In the genomic region with DNA sequence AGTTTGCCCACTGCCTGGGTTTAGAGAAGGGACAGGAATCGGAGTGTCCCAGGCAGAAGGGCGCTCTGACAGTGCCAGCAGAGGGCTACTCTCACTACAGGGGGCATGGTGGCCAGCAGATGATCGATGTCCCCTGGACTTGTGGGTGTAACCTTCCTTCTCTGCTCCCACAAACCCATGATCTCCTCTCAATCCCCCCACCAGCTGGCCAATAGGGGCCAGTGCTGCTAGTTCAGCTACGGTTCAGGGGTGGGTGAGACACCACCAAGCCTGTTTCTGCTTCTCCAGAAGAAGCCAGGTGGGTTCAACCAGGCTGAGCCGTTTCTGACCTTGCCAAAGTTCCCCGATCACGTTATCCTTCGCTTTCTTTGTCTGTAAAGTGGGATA, we compare ENCODE assay signal across 1 cellular context.
TF ChIP-seq lines count a peak whose summit lies in the region.

No MANE protein-coding gene starts in this region.

TF ChIP-seq in GM23338, 12 proteins besides CTCF, POLR2A, EP300 and RAD21 (continued from another document):
- TF ChIP-seq, protein P1, sequence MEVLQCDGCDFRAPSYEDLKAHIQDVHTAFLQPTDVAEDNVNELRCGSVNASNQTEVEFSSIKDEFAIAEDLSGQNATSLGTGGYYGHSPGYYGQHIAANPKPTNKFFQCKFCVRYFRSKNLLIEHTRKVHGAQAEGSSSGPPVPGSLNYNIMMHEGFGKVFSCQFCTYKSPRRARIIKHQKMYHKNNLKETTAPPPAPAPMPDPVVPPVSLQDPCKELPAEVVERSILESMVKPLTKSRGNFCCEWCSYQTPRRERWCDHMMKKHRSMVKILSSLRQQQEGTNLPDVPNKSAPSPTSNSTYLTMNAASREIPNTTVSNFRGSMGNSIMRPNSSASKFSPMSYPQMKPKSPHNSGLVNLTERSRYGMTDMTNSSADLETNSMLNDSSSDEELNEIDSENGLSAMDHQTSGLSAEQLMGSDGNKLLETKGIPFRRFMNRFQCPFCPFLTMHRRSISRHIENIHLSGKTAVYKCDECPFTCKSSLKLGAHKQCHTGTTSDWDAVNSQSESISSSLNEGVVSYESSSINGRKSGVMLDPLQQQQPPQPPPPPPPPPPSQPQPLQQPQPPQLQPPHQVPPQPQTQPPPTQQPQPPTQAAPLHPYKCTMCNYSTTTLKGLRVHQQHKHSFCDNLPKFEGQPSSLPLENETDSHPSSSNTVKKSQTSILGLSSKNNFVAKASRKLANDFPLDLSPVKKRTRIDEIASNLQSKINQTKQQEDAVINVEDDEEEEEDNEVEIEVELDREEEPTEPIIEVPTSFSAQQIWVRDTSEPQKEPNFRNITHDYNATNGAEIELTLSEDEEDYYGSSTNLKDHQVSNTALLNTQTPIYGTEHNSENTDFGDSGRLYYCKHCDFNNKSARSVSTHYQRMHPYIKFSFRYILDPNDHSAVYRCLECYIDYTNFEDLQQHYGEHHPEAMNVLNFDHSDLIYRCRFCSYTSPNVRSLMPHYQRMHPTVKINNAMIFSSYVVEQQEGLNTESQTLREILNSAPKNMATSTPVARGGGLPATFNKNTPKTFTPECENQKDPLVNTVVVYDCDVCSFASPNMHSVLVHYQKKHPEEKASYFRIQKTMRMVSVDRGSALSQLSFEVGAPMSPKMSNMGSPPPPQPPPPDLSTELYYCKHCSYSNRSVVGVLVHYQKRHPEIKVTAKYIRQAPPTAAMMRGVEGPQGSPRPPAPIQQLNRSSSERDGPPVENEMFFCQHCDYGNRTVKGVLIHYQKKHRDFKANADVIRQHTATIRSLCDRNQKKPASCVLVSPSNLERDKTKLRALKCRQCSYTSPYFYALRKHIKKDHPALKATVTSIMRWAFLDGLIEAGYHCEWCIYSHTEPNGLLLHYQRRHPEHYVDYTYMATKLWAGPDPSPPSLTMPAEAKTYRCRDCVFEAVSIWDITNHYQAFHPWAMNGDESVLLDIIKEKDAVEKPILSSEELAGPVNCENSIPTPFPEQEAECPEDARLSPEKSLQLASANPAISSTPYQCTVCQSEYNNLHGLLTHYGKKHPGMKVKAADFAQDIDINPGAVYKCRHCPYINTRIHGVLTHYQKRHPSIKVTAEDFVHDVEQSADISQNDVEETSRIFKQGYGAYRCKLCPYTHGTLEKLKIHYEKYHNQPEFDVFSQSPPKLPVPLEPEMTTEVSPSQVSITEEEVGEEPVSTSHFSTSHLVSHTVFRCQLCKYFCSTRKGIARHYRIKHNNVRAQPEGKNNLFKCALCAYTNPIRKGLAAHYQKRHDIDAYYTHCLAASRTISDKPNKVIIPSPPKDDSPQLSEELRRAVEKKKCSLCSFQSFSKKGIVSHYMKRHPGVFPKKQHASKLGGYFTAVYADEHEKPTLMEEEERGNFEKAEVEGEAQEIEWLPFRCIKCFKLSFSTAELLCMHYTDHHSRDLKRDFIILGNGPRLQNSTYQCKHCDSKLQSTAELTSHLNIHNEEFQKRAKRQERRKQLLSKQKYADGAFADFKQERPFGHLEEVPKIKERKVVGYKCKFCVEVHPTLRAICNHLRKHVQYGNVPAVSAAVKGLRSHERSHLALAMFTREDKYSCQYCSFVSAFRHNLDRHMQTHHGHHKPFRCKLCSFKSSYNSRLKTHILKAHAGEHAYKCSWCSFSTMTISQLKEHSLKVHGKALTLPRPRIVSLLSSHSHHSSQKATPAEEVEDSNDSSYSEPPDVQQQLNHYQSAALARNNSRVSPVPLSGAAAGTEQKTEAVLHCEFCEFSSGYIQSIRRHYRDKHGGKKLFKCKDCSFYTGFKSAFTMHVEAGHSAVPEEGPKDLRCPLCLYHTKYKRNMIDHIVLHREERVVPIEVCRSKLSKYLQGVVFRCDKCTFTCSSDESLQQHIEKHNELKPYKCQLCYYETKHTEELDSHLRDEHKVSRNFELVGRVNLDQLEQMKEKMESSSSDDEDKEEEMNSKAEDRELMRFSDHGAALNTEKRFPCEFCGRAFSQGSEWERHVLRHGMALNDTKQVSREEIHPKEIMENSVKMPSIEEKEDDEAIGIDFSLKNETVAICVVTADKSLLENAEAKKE (CRISPR knock-in tag; IDR thresholded peaks at IDR 0.05) = no peak
